27 cellular contexts compared by ENCODE assay signal in the genomic region with DNA sequence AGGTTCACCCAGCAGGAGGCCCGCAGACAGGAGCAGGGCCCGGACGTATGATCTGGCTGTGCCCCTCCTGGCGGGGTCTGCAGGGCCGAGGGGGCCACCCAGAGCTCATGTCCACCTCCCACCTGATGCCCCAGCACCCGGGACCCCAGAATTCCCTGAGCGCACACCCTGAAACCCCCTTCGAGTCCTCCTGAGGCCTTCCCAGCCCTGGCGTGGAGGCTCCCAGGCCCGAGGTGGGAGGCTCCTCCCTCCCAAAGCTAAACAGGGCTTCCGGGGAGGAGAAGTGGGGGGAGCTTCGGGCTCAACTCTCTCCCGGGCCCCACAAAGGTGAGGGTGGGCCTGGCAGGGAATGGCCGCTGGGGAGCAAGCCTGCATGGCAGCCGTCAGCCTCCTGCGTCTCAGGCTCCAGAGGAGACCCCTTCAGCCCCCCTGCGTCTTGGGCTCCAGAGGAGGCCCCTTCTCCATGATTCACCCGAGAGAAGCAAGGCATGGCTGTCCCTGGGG.
"Had no signal": no experiment of that assay in that cellular context is flagged by ENCODE, and none has a peak within 500 bp of the region (broad histone marks: within the 10 kb centered on the region; RNA-seq: fewer than 3 reads in every experiment).

No MANE protein-coding gene starts in this region.

- H3K27ac Mint-ChIP-seq: activated CD4-positive, alpha-beta T cell treated with anti-CD3 and anti-CD28 coated beads for 36 hours; activated naive CD4-positive, alpha-beta T cell treated with anti-CD3 and anti-CD28 coated beads, Interleukin-2, amount 50 U/mL, for 72 hours; activated T-cell treated with anti-CD3 and anti-CD28 coated beads, Interleukin-2, amount 50 U/mL, for 24 hours; activated T-helper 17 cell treated with anti-CD3 and anti-CD28 coated beads, Interleukin-2, amount 50 U/mL, for 72 hours; immature natural killer cell; nephron; stimulated activated memory B cell treated with anti-CD40 and anti-IgM and Interleukin-4, amounts not matched to agents 10 μg/mL and 1 μg/mL and 100 μg/mL, for 72 hours; T-cell; T-helper 2 cell treated with Interferon-gamma antibody and Interleukin-4, amounts not matched to agents 5 μg/mL and 100 μg/mL, for 36 hours; type B pancreatic cell; WTC11 had no signal

- H3K27ac ChIP-seq: adrenal gland, ascending aorta, brain microvascular endothelial cell, foreskin keratinocyte, sigmoid colon, testis had no signal

- H3K36me3 Mint-ChIP-seq: activated naive CD4-positive, alpha-beta T cell treated with anti-CD3 and anti-CD28 coated beads, Interleukin-2, amount 50 U/mL, for 72 hours; immature natural killer cell; stimulated activated memory B cell treated with anti-CD40 and anti-IgM and Interleukin-4, amounts not matched to agents 10 μg/mL and 1 μg/mL and 100 μg/mL, for 72 hours; T-cell; type B pancreatic cell; WTC11 had no signal

- H3K4me2 ChIP-seq: smooth muscle cell had no signal

- H3K4me1 ChIP-seq: adrenal gland, ascending aorta, foreskin keratinocyte, testis had no signal

- H3K9me3 Mint-ChIP-seq: activated naive CD4-positive, alpha-beta T cell treated with anti-CD3 and anti-CD28 coated beads, Interleukin-2, amount 50 U/mL, for 72 hours; activated T-cell treated with anti-CD3 and anti-CD28 coated beads, Interleukin-2, amount 50 U/mL, for 24 hours; activated T-helper 17 cell treated with anti-CD3 and anti-CD28 coated beads, Interleukin-2, amount 50 U/mL, for 72 hours; immature natural killer cell; nephron; T-cell; T-helper 2 cell treated with Interferon-gamma antibody and Interleukin-4, amounts not matched to agents 5 μg/mL and 100 μg/mL, for 36 hours; type B pancreatic cell had no signal

- H3K4me3 Mint-ChIP-seq: activated CD4-positive, alpha-beta T cell treated with anti-CD3 and anti-CD28 coated beads for 36 hours; activated T-cell treated with anti-CD3 and anti-CD28 coated beads, Interleukin-2, amount 50 U/mL, for 24 hours; activated T-helper 17 cell treated with anti-CD3 and anti-CD28 coated beads, Interleukin-2, amount 50 U/mL, for 72 hours; immature natural killer cell; nephron; stimulated activated memory B cell treated with anti-CD40 and anti-IgM and Interleukin-4, amounts not matched to agents 10 μg/mL and 1 μg/mL and 100 μg/mL, for 72 hours; T-cell; T-helper 2 cell treated with Interferon-gamma antibody and Interleukin-4, amounts not matched to agents 5 μg/mL and 100 μg/mL, for 36 hours; type B pancreatic cell; WTC11 had no signal

- DNase-seq: activated CD4-positive, alpha-beta T cell treated with anti-CD3 and anti-CD28 coated beads for 36 hours; activated CD4-positive, alpha-beta T cell treated with anti-CD3 and anti-CD28 coated beads, Interleukin-2, amount 50 U/mL, for 4 hours; activated CD8-positive, alpha-beta memory T cell treated with anti-CD3 and anti-CD28 coated beads for 24 hours; activated CD8-positive, alpha-beta memory T cell treated with anti-CD3 and anti-CD28 coated beads, Interleukin-2, amount 50 U/mL, for 4 hours; activated T-cell treated with anti-CD3 and anti-CD28 coated beads, Interleukin-2, amount 50 U/mL, for 24 hours; brain microvascular endothelial cell; central memory CD4-positive, alpha-beta T cell; effector memory CD4-positive, alpha-beta T cell; foreskin keratinocyte; immature natural killer cell; kidney glomerular epithelial cell; nucleus accumbens; posterior cingulate gyrus; sigmoid colon; stimulated activated CD4-positive, alpha-beta T cell treated with anti-CD3 and anti-CD28 coated beads, Interleukin-15, amount 100 ng/mL, for 24 hours; T-cell; testis had no signal

- H3K27me3 ChIP-seq: adrenal gland, ascending aorta, brain microvascular endothelial cell, testis had no signal

- ATAC-seq: activated CD4-positive, alpha-beta T cell treated with anti-CD3 and anti-CD28 coated beads for 36 hours; activated naive CD4-positive, alpha-beta T cell treated with anti-CD3 and anti-CD28 coated beads, Interleukin-2, amount 50 U/mL, for 72 hours; activated T-helper 17 cell treated with anti-CD3 and anti-CD28 coated beads, Interleukin-2, amount 50 U/mL, for 72 hours; foreskin keratinocyte; stimulated activated memory B cell treated with anti-CD40 and anti-IgM and Interleukin-4, amounts not matched to agents 10 μg/mL and 1 μg/mL and 100 μg/mL, for 72 hours; T-cell; WTC11 had no signal

- H3K36me3 ChIP-seq: adrenal gland, ascending aorta, brain microvascular endothelial cell, sigmoid colon had no signal

- H3K4me3 ChIP-seq: adrenal gland, ascending aorta, sigmoid colon, smooth muscle cell, testis had no signal

- H3K9me3 ChIP-seq: adrenal gland, ascending aorta, sigmoid colon, testis had no signal

- H3K4me1 Mint-ChIP-seq: nephron, WTC11 had no signal
